Comparison of ENCODE assay signal across 20 cellular contexts in the genomic region with DNA sequence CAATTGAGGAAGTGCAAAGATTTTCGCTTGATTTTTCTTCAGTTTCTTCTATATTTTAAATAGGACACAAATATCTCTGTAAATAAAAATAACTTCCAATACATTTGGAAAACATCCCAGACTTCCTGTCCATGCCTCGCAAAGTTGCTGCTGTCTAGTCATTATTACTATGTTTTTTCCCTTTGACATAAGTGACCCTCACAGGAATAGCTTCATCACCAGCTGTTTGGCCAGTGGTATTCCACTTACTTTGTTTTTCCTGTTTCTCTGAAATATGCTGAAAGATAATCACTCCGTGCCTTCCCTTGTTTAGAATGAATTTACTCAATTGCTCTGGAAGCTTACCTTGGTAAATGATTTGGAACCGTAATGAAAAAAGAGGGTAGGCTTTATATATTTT.
"Had no signal": no experiment of that assay in that cellular context is flagged by ENCODE, and none has a peak within 500 bp of the region (broad histone marks: within the 10 kb centered on the region; RNA-seq: fewer than 3 reads in every experiment).

No MANE protein-coding gene starts in this region.

- H3K27me3 ChIP-seq: body of pancreas, tibial nerve, vagina had no signal

- DNase-seq: activated CD4-positive, alpha-beta T cell treated with anti-CD3 and anti-CD28 coated beads, Interleukin-2, amount 10 ng/mL, durations not matched to agents 24 days and 14 days; activated CD4-positive, CD25-positive, alpha-beta regulatory T cell; activated CD8-positive, alpha-beta memory T cell treated with anti-CD3 and anti-CD28 coated beads, Interleukin-2, amount 50 U/mL, for 48 hours; activated gamma-delta T cell; activated T-cell treated with anti-CD3 and anti-CD28 coated beads, Interleukin-2, amount 50 U/mL, for 72 hours; amygdala; body of pancreas; effector memory CD8-positive, alpha-beta T cell; left cardiac atrium; mammary epithelial cell; naive thymus-derived CD8-positive, alpha-beta T cell; posterior cingulate gyrus; stimulated activated CD4-positive, alpha-beta T cell treated with anti-CD3 and anti-CD28 coated beads, Interleukin-4, amount 100 ng/mL, for 4 hours; stimulated activated CD8-positive, alpha-beta memory T cell treated with anti-CD3 and anti-CD28 coated beads, Interleukin-4, amount 100 ng/mL, for 48 hours; stimulated activated naive CD4-positive, alpha-beta T cell treated with Interleukin-2 at 50 U/mL for 16 hours; substantia nigra had no signal

- H3K36me3 Mint-ChIP-seq: activated naive CD8-positive, alpha-beta T cell had no signal

- ATAC-seq: activated T-cell treated with anti-CD3 and anti-CD28 coated beads, Interleukin-2, amount 50 U/mL, for 72 hours; body of pancreas; effector memory CD8-positive, alpha-beta T cell; left cardiac atrium; naive thymus-derived CD8-positive, alpha-beta T cell had no signal

- H3K4me3 Mint-ChIP-seq: activated CD4-positive, alpha-beta T cell treated with anti-CD3 and anti-CD28 coated beads, Interleukin-2, amount 10 ng/mL, durations not matched to agents 24 days and 14 days; activated naive CD8-positive, alpha-beta T cell; activated T-cell treated with anti-CD3 and anti-CD28 coated beads, Interleukin-2, amount 50 U/mL, for 72 hours; effector memory CD8-positive, alpha-beta T cell; naive thymus-derived CD8-positive, alpha-beta T cell had no signal

- H3K36me3 ChIP-seq: tibial nerve, vagina had no signal

- H3K27ac Mint-ChIP-seq: activated CD4-positive, alpha-beta T cell treated with anti-CD3 and anti-CD28 coated beads, Interleukin-2, amount 10 ng/mL, durations not matched to agents 24 days and 14 days; activated naive CD8-positive, alpha-beta T cell; activated T-cell treated with anti-CD3 and anti-CD28 coated beads, Interleukin-2, amount 50 U/mL, for 72 hours; effector memory CD8-positive, alpha-beta T cell; naive thymus-derived CD8-positive, alpha-beta T cell had no signal

- H3K4me1 ChIP-seq: body of pancreas, tibial nerve, vagina had no signal

- H3K27ac ChIP-seq: body of pancreas, skin epidermis, tibial nerve, vagina had no signal

- H3K9me3 ChIP-seq: body of pancreas, tibial nerve, vagina had no signal

- H3K9me3 Mint-ChIP-seq: activated CD4-positive, alpha-beta T cell treated with anti-CD3 and anti-CD28 coated beads, Interleukin-2, amount 10 ng/mL, durations not matched to agents 24 days and 14 days; activated T-cell treated with anti-CD3 and anti-CD28 coated beads, Interleukin-2, amount 50 U/mL, for 72 hours; effector memory CD8-positive, alpha-beta T cell had no signal

- H3K4me1 Mint-ChIP-seq: activated CD4-positive, alpha-beta T cell treated with anti-CD3 and anti-CD28 coated beads, Interleukin-2, amount 10 ng/mL, durations not matched to agents 24 days and 14 days had no signal

- H3K27me3 Mint-ChIP-seq: activated CD4-positive, alpha-beta T cell treated with anti-CD3 and anti-CD28 coated beads, Interleukin-2, amount 10 ng/mL, durations not matched to agents 24 days and 14 days; activated naive CD8-positive, alpha-beta T cell; effector memory CD8-positive, alpha-beta T cell; naive thymus-derived CD8-positive, alpha-beta T cell had no signal

- H3K4me3 ChIP-seq: body of pancreas, skin epidermis, tibial nerve, vagina had no signal
